7 cellular contexts compared by ENCODE assay signal in genomic region chr17:16491703-16492612, GRCh38. TPM values are rescaled to one million over a fixed set of nuclear protein-coding genes. Genes with fewer than 3 reads are reported as not detected.
A peak's percentile ranks its signal among the peaks of the same experiment; 100 is the strongest.
DNase-seq lines count a peak whose midpoint lies in the region; FAIRE-seq and TF ChIP-seq lines count a peak whose summit lies in the region.

A gene with protein sequence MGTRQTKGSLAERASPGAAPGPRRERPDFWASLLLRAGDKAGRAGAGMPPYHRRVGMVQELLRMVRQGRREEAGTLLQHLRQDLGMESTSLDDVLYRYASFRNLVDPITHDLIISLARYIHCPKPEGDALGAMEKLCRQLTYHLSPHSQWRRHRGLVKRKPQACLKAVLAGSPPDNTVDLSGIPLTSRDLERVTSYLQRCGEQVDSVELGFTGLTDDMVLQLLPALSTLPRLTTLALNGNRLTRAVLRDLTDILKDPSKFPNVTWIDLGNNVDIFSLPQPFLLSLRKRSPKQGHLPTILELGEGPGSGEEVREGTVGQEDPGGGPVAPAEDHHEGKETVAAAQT (minus strand): TSS chr17:16492193. CDS start chr17:16491990, 203 bp downstream.

- H3K23me2 ChIP-seq in H1 (ENCODE audit: low read depth, low read length) = peaks cover 6% of the 10 kb centered on the region

- H3K79me1 ChIP-seq in H1 (ENCODE audit: low read depth, low read length) = peaks cover 5% of the 10 kb centered on the region; the same call in 1 of the 2 replicates

- no peak within 1 kb of the TSS for H2BK120ac ChIP-seq in H1 (replicated peaks; ENCODE audit: low read depth, low read length)

- FAIRE-seq in H1 (lab: Jason Lieb, UNC) = no peak

- H2AFZ ChIP-seq in H1 (ENCODE audit: low read length) = peak within 1 kb of the TSS; percentile 17; the same call in 1 of the 2 replicates

- peaks cover 11 to 37% (median 27%) of the 10 kb centered on the region in 4 experiments for H3K4me1 ChIP-seq in H1 (replicated peaks in 1 of 4; ENCODE audit: control insufficient read depth in 3 of 4, insufficient read depth in 4 of 4, low read length in 3 of 4)

- peaks cover 0 to 17% of the 10 kb centered on the region in 2 experiments; a peak in 1 of 4 replicates for H3K79me2 ChIP-seq in H1 (ENCODE audit: control insufficient read depth in 1 of 2, insufficient read depth in 2 of 2, low read length in 2 of 2)

- no peaks in the 10 kb centered on the region for H4K20me1 ChIP-seq in H1 (replicated peaks in 1 of 2; ENCODE audit: control insufficient read depth in 1 of 2, insufficient read depth in 2 of 2, low read length in 2 of 2)

- CTCF ChIA-PET in activated CD4-positive, alpha-beta memory T cell treated with anti-CD3 and anti-CD28 coated beads for 36 hours (lab: Charles Lee) = interaction anchor here (1.4 to 1.7 kb wide), 2 partner anchors 30 to 77 kb away, joined by 4 to 5 read pairs; partner anchors contain the start of gene TRPV2
- CTCF ChIA-PET in H1 (lab: Charles Lee; ENCODE audit: partially characterized antibody) = interaction anchor here (0.6 to 12.0 kb wide), 5 partner anchors 10 to 46 kb away, joined by 3 to 176 read pairs (median 5); no protein-coding TSS in a partner anchor

- H3K4me3 Mint-ChIP-seq in activated CD4-positive, alpha-beta memory T cell treated with anti-CD3 and anti-CD28 coated beads for 36 hours = peak within 1 kb of the TSS; percentile 66
- H3K4me3 Mint-ChIP-seq in mesothelial cell of epicardium = peak within 1 kb of the TSS; percentile 73

- peaks cover 0 to 23% (median 13%) of the 10 kb centered on the region in 4 experiments; a peak in 2 of 7 replicates for H3K27me3 ChIP-seq in H1 (replicated peaks in 1 of 4; ENCODE audit: control insufficient read depth in 3 of 4, extremely low read depth in 1 of 4, insufficient read depth in 3 of 4, low read length in 3 of 4)

- peak; percentile 67 for DNase-seq in GM19238 (ENCODE audit: insufficient read length, low spot score)
- DNase-seq in NCI-H1092 treated with DMSO at 0.1 percent for 48 hours (lab: John Stamatoyannopoulos, UW) = peak; percentile 50
- DNase-seq in activated CD4-positive, alpha-beta memory T cell treated with anti-CD3 and anti-CD28 coated beads for 36 hours = peak; percentile 63
- peak in 1 of 2 experiments; percentile 74 for DNase-seq in H1 (ENCODE audit: low read depth in 1 of 2, low spot score in 2 of 2)
- peak; percentile 63 to 76 for DNase-seq in mesothelial cell of epicardium (ENCODE audit: low spot score in 2 of 2, unreplicated experiment in 2 of 2)
- DNase-seq in stimulated activated CD8-positive, alpha-beta memory T cell treated with anti-CD3 and anti-CD28 coated beads, Interleukin-15, amount 100 ng/mL, for 48 hours (ENCODE audit: low read depth in 2 of 2) = peak; percentile 33 to 35
- no peak for DNase-seq in NCI-H2107 treated with DMSO at 0.1 percent for 48 hours (lab: John Stamatoyannopoulos, UW; ENCODE audit: unreplicated experiment)

- H3K4me3 ChIP-seq in H1 (ENCODE audit: extremely low read depth in 1 of 4, insufficient read depth in 2 of 4, low read depth in 3 of 4, low read length in 4 of 4) = peak within 1 kb of the TSS; percentile 46 to 71 (median 58)

- H4K8ac ChIP-seq in H1 (ENCODE audit: extremely low read depth, insufficient read depth, low read length) = peak within 1 kb of the TSS; percentile 85

- intact Hi-C loops in activated CD4-positive, alpha-beta memory T cell treated with anti-CD3 and anti-CD28 coated beads for 36 hours (cut with micrococcal nuclease) = no loop called here

- H3K4ac ChIP-seq in H1 (replicated peaks; ENCODE audit: insufficient read length, low read depth, low read length) = peak within 1 kb of the TSS; percentile 50

- no peaks in the 10 kb centered on the region for H3K36me3 ChIP-seq in H1 (ENCODE audit: control insufficient read depth in 2 of 4, insufficient read depth in 4 of 4, low read length in 3 of 4)

- TF ChIP-seq CTCF in H1 (IDR thresholded peaks at IDR 0.05; ENCODE audit: control extremely low read depth in 1 of 3, insufficient read depth in 1 of 3, low read depth in 1 of 3, low read length in 3 of 3) (peak in 2 of 3 experiments; percentile 32 to 53; a peak in 3 of 4 replicates), mesothelial cell of epicardium (IDR thresholded peaks at IDR 0.05; ENCODE audit: unreplicated experiment) (no peak)

- peak within 1 kb of the TSS in 3 of 4 experiments; percentile 13 to 75 (median 27); a peak in 6 of 7 replicates for H3K9ac ChIP-seq in H1 (replicated peaks in 1 of 4; ENCODE audit: extremely low read depth in 1 of 4, low read depth in 3 of 4, low read length in 3 of 4)

- peak within 1 kb of the TSS; percentile 72 for H4K91ac ChIP-seq in H1 (replicated peaks; ENCODE audit: insufficient read length, low read length)

- H3K14ac ChIP-seq in H1 (ENCODE audit: insufficient read length) = no peak within 1 kb of the TSS

- H3K18ac ChIP-seq in H1 (ENCODE audit: extremely low read depth, low read length) = peak within 1 kb of the TSS; percentile 75

- peak within 1 kb of the TSS; percentile 55; the same call in 1 of the 2 replicates for H2BK20ac ChIP-seq in H1 (ENCODE audit: low read length)

- no peak within 1 kb of the TSS for H3K23ac ChIP-seq in H1 (ENCODE audit: insufficient read length)

- TF ChIP-seq EP300 in H1 (IDR thresholded peaks at IDR 0.05; ENCODE audit: borderline replicate concordance in 1 of 2, low read depth in 2 of 2, low read length in 2 of 2) = no peak

- H3K56ac ChIP-seq in H1 (replicated peaks; ENCODE audit: insufficient read length, low read depth, low read length) = no peak within 1 kb of the TSS

- H3K9me3 ChIP-seq in H1 (ENCODE audit: insufficient read depth in 2 of 2, low read depth in 1 of 2, low read length in 1 of 2) = no peaks in the 10 kb centered on the region

- WGBS in H1 (ENCODE audit: extremely low coverage in 1 of 2, insufficient coverage in 1 of 2, insufficient read length in 1 of 2, insufficient replicate concordance in 2 of 2, low coverage in 1 of 2, low lambda C conversion rate in 2 of 2, missing lambda C conversion rate in 1 of 2), 2 experiments = 3% methylated on average over 43 of the region's 134 CpGs; no CpG with 5 or more reads in 1 of the 2 experiments

- H3K27me3 Mint-ChIP-seq in activated CD4-positive, alpha-beta memory T cell treated with anti-CD3 and anti-CD28 coated beads for 36 hours = peaks cover 3% of the 10 kb centered on the region
- peaks cover 53% of the 10 kb centered on the region for H3K27me3 Mint-ChIP-seq in mesothelial cell of epicardium (ENCODE audit: low read depth)

- 0 out of 2 replicates have a peak within 1 kb of the TSS, but pooled peaks have one; percentile 41 for H2BK5ac ChIP-seq in H1 (ENCODE audit: low read depth, low read length)

- no peak within 1 kb of the TSS for H3K27ac Mint-ChIP-seq in activated CD4-positive, alpha-beta memory T cell treated with anti-CD3 and anti-CD28 coated beads for 36 hours
- H3K27ac Mint-ChIP-seq in mesothelial cell of epicardium = no peak within 1 kb of the TSS

- no peak within 1 kb of the TSS for H3K27ac ChIP-seq in H1 (ENCODE audit: low read depth, low read length)

- H3K4me2 ChIP-seq in H1 (ENCODE audit: insufficient read depth in 1 of 2, low read depth in 2 of 2, low read length in 2 of 2) = peak within 1 kb of the TSS; percentile 96 to 97

- no peak within 1 kb of the TSS for H2AK5ac ChIP-seq in H1 (ENCODE audit: low read depth, low read length)

- no peaks in the 10 kb centered on the region for H3K36me3 Mint-ChIP-seq in activated CD4-positive, alpha-beta memory T cell treated with anti-CD3 and anti-CD28 coated beads for 36 hours
- H3K36me3 Mint-ChIP-seq in mesothelial cell of epicardium = no peaks in the 10 kb centered on the region

- peak within 1 kb of the TSS; percentile 96; the same call in 1 of the 2 replicates for H2BK12ac ChIP-seq in H1 (ENCODE audit: low read depth, low read length)

- no peak for TF ChIP-seq POLR2A in H1 (IDR thresholded peaks at IDR 0.05; ENCODE audit: control extremely low read depth in 1 of 2, low read depth in 2 of 2, low read length in 2 of 2)

- POLR2A ChIA-PET in activated CD4-positive, alpha-beta memory T cell treated with anti-CD3 and anti-CD28 coated beads for 36 hours (lab: Charles Lee) = interaction anchor here (1.5 kb wide), 1 partner anchor 54 kb away, joined by 4 read pairs; no protein-coding TSS in a partner anchor
- POLR2A ChIA-PET in H1 (lab: Charles Lee; ENCODE audit: partially characterized antibody) = interaction anchor here (1.0 to 3.9 kb wide), 7 partner anchors 7 to 93 kb away, joined by 3 to 17 read pairs (median 4); no protein-coding TSS in a partner anchor

- TF ChIP-seq RAD21 in H1 (IDR thresholded peaks at IDR 0.05 in 1 of 2, conservative IDR thresholded peaks at IDR 0.05 in 1 of 2; ENCODE audit: low read depth in 2 of 2, low read length in 2 of 2) = peak in 1 of 2 experiments; percentile 34; a peak in 2 of 4 replicates

- H2BK15ac ChIP-seq in H1 (ENCODE audit: low read length) = peak within 1 kb of the TSS; percentile 97

- peaks cover 9% of the 10 kb centered on the region for H3K4me1 Mint-ChIP-seq in activated CD4-positive, alpha-beta memory T cell treated with anti-CD3 and anti-CD28 coated beads for 36 hours (ENCODE audit: low read depth)
- peaks cover 22% of the 10 kb centered on the region for H3K4me1 Mint-ChIP-seq in mesothelial cell of epicardium

- H3K9me3 Mint-ChIP-seq in activated CD4-positive, alpha-beta memory T cell treated with anti-CD3 and anti-CD28 coated beads for 36 hours = no peaks in the 10 kb centered on the region
- no peaks in the 10 kb centered on the region for H3K9me3 Mint-ChIP-seq in mesothelial cell of epicardium

- H4K5ac ChIP-seq in H1 (ENCODE audit: insufficient read length, low read depth, low read length) = no peak within 1 kb of the TSS

TF ChIP-seq in H1, 55 proteins besides CTCF, POLR2A, EP300 and RAD21 (continues in another document):
- TF ChIP-seq, protein P1, sequence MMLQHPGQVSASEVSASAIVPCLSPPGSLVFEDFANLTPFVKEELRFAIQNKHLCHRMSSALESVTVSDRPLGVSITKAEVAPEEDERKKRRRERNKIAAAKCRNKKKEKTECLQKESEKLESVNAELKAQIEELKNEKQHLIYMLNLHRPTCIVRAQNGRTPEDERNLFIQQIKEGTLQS (IDR thresholded peaks at IDR 0.05; ENCODE audit: insufficient read depth, low read depth, low read length) = no peak
- TF ChIP-seq ASH2L (IDR thresholded peaks at IDR 0.05; ENCODE audit: low read length) (peak; percentile 36), KDM1A (IDR thresholded peaks at IDR 0.05; ENCODE audit: borderline replicate concordance, low read length) (peak; percentile 32; the same call in 1 of the 2 replicates)

RNA-seq across cellular contexts. Expression of the gene that starts here (rescaled TPM):
- 1 to 10 TPM; 1.2 to 1.4 TPM for total RNA-seq in activated CD4-positive, alpha-beta memory T cell treated with anti-CD3 and anti-CD28 coated beads for 36 hours
- 7.2 and 9.9 TPM in 2 replicates for total RNA-seq in H1 (2021; fragmentation: NEBNext Ultra II Directional; extraction: Animal tissue kit (Norgen Biotek cat#: 25700))
- 9.7 and 10.5 TPM in 2 replicates for polyA plus RNA-seq in H1 (2011; rRNA removed)
- polyA plus RNA-seq in H1 (2011; cell fraction: cytosol; rRNA removed) = 9.6 TPM
- 12.6 TPM for polyA plus RNA-seq in H1 (2011; cell fraction: nucleus; rRNA removed)
- polyA plus RNA-seq in H1 (2012, experiment 1 of 2) = 4.8 to 8.9 TPM (median 7.2 TPM) in 4 replicates
- polyA plus RNA-seq in H1 (2012, experiment 2 of 2) = 4.5 TPM
- 5.1 TPM for polyA plus RNA-seq in H1 (2013, experiment 1 of 2)
- 5.4 TPM for polyA plus RNA-seq in H1 (2013, experiment 2 of 2)
- 7.3 and 8.1 TPM in 2 replicates for polyA minus RNA-seq in H1 (2011; rRNA and poly(A)+ RNA removed)
- 5.5 TPM for polyA minus RNA-seq in H1 (2011; cell fraction: cytosol; rRNA and poly(A)+ RNA removed)
- 20.8 TPM for polyA minus RNA-seq in H1 (2011; cell fraction: nucleus; rRNA and poly(A)+ RNA removed)
- 4.0 to 4.5 TPM (median 4.3 TPM) in 3 replicates for total RNA-seq in mesothelial cell of epicardium
